26 cellular contexts compared by ENCODE assay signal in genomic region chr12:58775396-58775795, GRCh38.
DNase-seq lines count a peak whose midpoint lies in the region; ATAC-seq, FAIRE-seq and TF ChIP-seq lines count a peak whose summit lies in the region.
"Had no signal": no experiment of that assay in that cellular context is flagged by ENCODE, and none has a peak within 500 bp of the region (broad histone marks: within the 10 kb centered on the region; RNA-seq: fewer than 3 reads in every experiment).

No MANE protein-coding gene starts in this region.

- no peaks in the 10 kb centered on the region for H3K27me3 ChIP-seq in pancreas
- H3K27me3 ChIP-seq: BE2C, BLaER1 had no signal

- intact Hi-C loops in left colon (cut with DNase I, micrococcal nuclease) (no loop called here), pancreas (cut with DNase I) (no loop called here)

- H3K9me3 ChIP-seq in pancreas, result no peaks in the 10 kb centered on the region
- H3K9me3 ChIP-seq: BE2C, BLaER1 had no signal

- peak; percentile 37 for ATAC-seq in left colon
- peak in 3 of 4 donors; percentile 38 to 55 (median 55) for ATAC-seq in pancreas
- no peak for ATAC-seq in GM18909 (IDR thresholded peaks at IDR 0.05; ENCODE audit: poor library complexity, unreplicated experiment)
- ATAC-seq: GM12878 had no signal

- TF ChIP-seq CTCF in VCaP (conservative IDR thresholded peaks at IDR 0.05), result no peak
- TF ChIP-seq CTCF in pancreas (IDR thresholded peaks at IDR 0.05), result no peak

- peak overlapping the region; percentile 55 for H3K27ac ChIP-seq in VCaP
- H3K27ac ChIP-seq in pancreas, result no peak overlapping the region
- H3K27ac ChIP-seq: BLaER1 had no signal

- FAIRE-seq in pancreas (lab: Jason Lieb, UNC) (no peak), HTR-8/SVneo (lab: Jason Lieb, UNC) (no peak)
- FAIRE-seq: A204.1, GM12878, GM12892, GM18507, GM19239 had no signal

- H3K4me3 ChIP-seq in pancreas, result no peak overlapping the region
- H3K4me3 ChIP-seq: BLaER1, GM12878 had no signal

- no peak for DNase-seq in left colon
- DNase-seq in pancreas, result no peak
- DNase-seq in HTR-8/SVneo (ENCODE audit: insufficient read length, low spot score), result no peak
- no peak for DNase-seq in SW 1271 (lab: John Stamatoyannopoulos, UW)
- DNase-seq: 8988T; ACHN; BE2C; C1 segment of cervical spinal cord; CD4-positive, alpha-beta memory T cell; CD4-positive, CD25-positive, alpha-beta regulatory T cell; CD8-positive, alpha-beta memory T cell; COR-L47; DMS 273 treated with DMSO at 0.1 percent for 48 hours; DMS53; DMS79; DND-41; EL; GDM1 had no signal

- H3K36me3 ChIP-seq in pancreas, result no peaks in the 10 kb centered on the region
- H3K36me3 ChIP-seq: BE2C, BLaER1 had no signal

- peaks cover 0 to 10% (median 6%) of the 10 kb centered on the region in 3 donors for H3K4me1 ChIP-seq in pancreas
- H3K4me1 ChIP-seq: BE2C, BLaER1 had no signal

- 35 to 41% methylated on average over 1 of the region's 1 CpG for WGBS in pancreas, 2 donors
